Comparison of ENCODE assay signal across 1 cellular context in genomic region chr19:6061420-6062130, GRCh38.
TF ChIP-seq lines count a peak whose summit lies in the region.

No MANE protein-coding gene starts in this region.

TF ChIP-seq in H1, 55 proteins besides CTCF, POLR2A, EP300 and RAD21 (continued from another document):
- TF ChIP-seq CHD7 (IDR thresholded peaks at IDR 0.05; ENCODE audit: insufficient replicate concordance, low read length), result no peak
- no peak for TF ChIP-seq BRCA1 (IDR thresholded peaks at IDR 0.05; ENCODE audit: low read depth, low read length)
- no peak for TF ChIP-seq CEBPB (IDR thresholded peaks at IDR 0.05; ENCODE audit: low read depth, low read length)
- no peak for TF ChIP-seq BACH1 (IDR thresholded peaks at IDR 0.05; ENCODE audit: low read length)
- TF ChIP-seq, protein P1, sequence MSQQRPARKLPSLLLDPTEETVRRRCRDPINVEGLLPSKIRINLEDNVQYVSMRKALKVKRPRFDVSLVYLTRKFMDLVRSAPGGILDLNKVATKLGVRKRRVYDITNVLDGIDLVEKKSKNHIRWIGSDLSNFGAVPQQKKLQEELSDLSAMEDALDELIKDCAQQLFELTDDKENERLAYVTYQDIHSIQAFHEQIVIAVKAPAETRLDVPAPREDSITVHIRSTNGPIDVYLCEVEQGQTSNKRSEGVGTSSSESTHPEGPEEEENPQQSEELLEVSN (IDR thresholded peaks at IDR 0.05), result no peak
- no peak for TF ChIP-seq SAP30 (IDR thresholded peaks at IDR 0.05; ENCODE audit: insufficient read depth, insufficient replicate concordance, low read length)
- TF ChIP-seq SIX5 (IDR thresholded peaks at IDR 0.05; ENCODE audit: low read depth, low read length), result no peak
